In the genomic region with DNA sequence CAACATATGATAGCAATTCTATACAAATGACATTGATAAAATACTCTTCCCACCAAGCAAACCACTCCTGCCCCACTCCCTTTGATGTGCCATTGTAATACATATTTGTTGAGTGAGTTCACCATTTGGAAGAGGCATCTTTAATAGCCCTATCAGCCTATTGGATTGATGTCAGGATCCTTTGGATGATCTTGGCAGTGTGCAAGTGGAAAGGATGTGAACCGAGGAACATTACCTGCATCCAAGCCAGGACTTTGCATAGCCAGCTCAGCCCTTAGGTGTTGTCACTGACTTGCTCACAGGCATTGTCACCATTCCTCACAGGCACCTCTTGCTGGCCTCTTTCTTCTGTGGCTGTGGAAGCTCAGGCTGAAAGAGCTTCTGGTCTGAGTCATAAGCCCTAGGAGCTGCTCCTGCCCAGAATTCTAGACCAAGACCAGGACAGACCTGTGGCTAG, we compare ENCODE assay signal across 23 cellular contexts. TPM values are rescaled to one million over a fixed set of nuclear protein-coding genes. Genes with fewer than 3 reads are reported as not detected.
DNase-seq lines count a peak whose midpoint lies in the region; ATAC-seq, FAIRE-seq and TF ChIP-seq lines count a peak whose summit lies in the region.
"Had no signal": no experiment of that assay in that cellular context is flagged by ENCODE, and none has a peak within 500 bp of the region (broad histone marks: within the 10 kb centered on the region; RNA-seq: fewer than 3 reads in every experiment).

No MANE protein-coding gene starts in this region.

- TF ChIP-seq CTCF in epithelial cell of esophagus (IDR thresholded peaks at IDR 0.05; ENCODE audit: insufficient read depth, low read depth, low read length, missing control alignments) (no peak), gastrocnemius medialis (IDR thresholded peaks at IDR 0.05 in 4 of 5, conservative IDR thresholded peaks at IDR 0.05 in 1 of 5) (no peak), neural progenitor cell (IDR thresholded peaks at IDR 0.05) (no peak), pancreas (IDR thresholded peaks at IDR 0.05) (no peak)

- peaks cover 16% of the 10 kb centered on the region for H3K4me1 ChIP-seq in GM23248 (ENCODE audit: insufficient read depth)
- H3K4me1 ChIP-seq in gastrocnemius medialis = peaks cover 5 to 6% of the 10 kb centered on the region in 2 donors
- H3K4me1 ChIP-seq in neural progenitor cell = no peaks in the 10 kb centered on the region
- H3K4me1 ChIP-seq in pancreas = no peaks in the 10 kb centered on the region

- no peaks in the 10 kb centered on the region for H3K27me3 ChIP-seq in GM23248 (replicated peaks; ENCODE audit: insufficient read depth)
- H3K27me3 ChIP-seq in gastrocnemius medialis = no peaks in the 10 kb centered on the region
- H3K27me3 ChIP-seq in neural progenitor cell = no peaks in the 10 kb centered on the region
- H3K27me3 ChIP-seq in pancreas = no peaks in the 10 kb centered on the region
- H3K27me3 ChIP-seq: adrenal gland, esophagus muscularis mucosa, SJCRH30, transverse colon had no signal

- no peaks in the 10 kb centered on the region for H3K4me1 Mint-ChIP-seq in neural progenitor cell
- H3K4me1 Mint-ChIP-seq: WTC11 had no signal

- DNase-seq in GM23248 (peak; percentile 74), epithelial cell of esophagus (ENCODE audit: low read depth) (peak; percentile 18), gastrocnemius medialis (no peak), neural progenitor cell (ENCODE audit: low spot score) (no peak), pancreas (no peak)
- DNase-seq: activated CD4-positive, alpha-beta T cell treated with anti-CD3 and anti-CD28 coated beads, Interleukin-2, amount 50 U/mL, for 4 hours; central memory CD4-positive, alpha-beta T cell; NCI-H774; T-helper 17 cell had no signal

- ATAC-seq in SK-N-SH treated with all-trans-retinoic acid at 6 μM for 48 hours (peak; percentile 38), gastrocnemius medialis (peak in 1 of 2 donors; percentile 9), HG03045 (IDR thresholded peaks at IDR 0.05; ENCODE audit: unreplicated experiment) (no peak), GM18517 (IDR thresholded peaks at IDR 0.05; ENCODE audit: unreplicated experiment) (no peak), pancreas (no peak)
- ATAC-seq: T-helper 17 cell had no signal

- H3K36me3 ChIP-seq in GM23248 (ENCODE audit: low read depth) (no peaks in the 10 kb centered on the region), gastrocnemius medialis (no peaks in the 10 kb centered on the region), neural progenitor cell (no peaks in the 10 kb centered on the region), pancreas (no peaks in the 10 kb centered on the region)
- H3K36me3 ChIP-seq: adrenal gland, esophagus muscularis mucosa, SJCRH30, transverse colon had no signal

- H3K9me3 Mint-ChIP-seq in neural progenitor cell = peaks cover 5% of the 10 kb centered on the region

- H3K27me3 Mint-ChIP-seq in neural progenitor cell (ENCODE audit: insufficient read depth, low read depth) = peaks cover 11% of the 10 kb centered on the region
- H3K27me3 Mint-ChIP-seq: progenitor cell of endocrine pancreas, T-helper 17 cell had no signal

- H4K20me1 ChIP-seq in GM23248 (ENCODE audit: insufficient read depth) (no peaks in the 10 kb centered on the region), neural progenitor cell (ENCODE audit: low read depth) (no peaks in the 10 kb centered on the region)

- H3K9me3 ChIP-seq in GM23248 (ENCODE audit: low read depth) = no peaks in the 10 kb centered on the region
- peaks cover 0 to 3% (median 0%) of the 10 kb centered on the region in 3 donors for H3K9me3 ChIP-seq in gastrocnemius medialis
- H3K9me3 ChIP-seq in neural progenitor cell (ENCODE audit: low read depth) = no peaks in the 10 kb centered on the region
- no peaks in the 10 kb centered on the region for H3K9me3 ChIP-seq in pancreas
- H3K9me3 ChIP-seq: adrenal gland, SJCRH30 had no signal

- FAIRE-seq in pancreas (lab: Jason Lieb, UNC) = no peak

- no peak overlapping the region for H3K9ac ChIP-seq in GM23248
- H3K9ac ChIP-seq in neural progenitor cell = no peak overlapping the region

- no peaks in the 10 kb centered on the region for H3K79me2 ChIP-seq in GM23248 (ENCODE audit: insufficient read depth)
- no peaks in the 10 kb centered on the region for H3K79me2 ChIP-seq in neural progenitor cell (ENCODE audit: low read depth)

- H3F3A ChIP-seq in GM23248 (ENCODE audit: insufficient read depth) = 0 out of 2 replicates have a peak, but pooled peaks cover 3% of the 10 kb centered on the region
- no peaks in the 10 kb centered on the region for H3F3A ChIP-seq in neural progenitor cell (ENCODE audit: low read depth)

- H3K27ac ChIP-seq in GM23248 = no peak overlapping the region
- H3K27ac ChIP-seq in gastrocnemius medialis = peak overlapping the region in 3 of 4 donors; percentile 12 to 33 (median 22)
- H3K27ac ChIP-seq in neural progenitor cell = no peak overlapping the region
- H3K27ac ChIP-seq in pancreas = no peak overlapping the region
- H3K27ac ChIP-seq: adrenal gland, esophagus muscularis mucosa, HL-60, SJCRH30, skin epidermis, transverse colon had no signal

- TF ChIP-seq POLR2A in gastrocnemius medialis (IDR thresholded peaks at IDR 0.05) = no peak

- H3K4me3 ChIP-seq in GM23248 (no peak overlapping the region), epithelial cell of esophagus (ENCODE audit: low read length) (no peak overlapping the region), gastrocnemius medialis (no peak overlapping the region), neural progenitor cell (no peak overlapping the region), pancreas (no peak overlapping the region)
- H3K4me3 ChIP-seq: adrenal gland, esophagus muscularis mucosa, SJCRH30, skin epidermis, transverse colon had no signal

- H3K36me3 Mint-ChIP-seq in neural progenitor cell = peaks cover 7% of the 10 kb centered on the region

- in situ Hi-C loops in GM23248 (cut with MboI) = no loop called here
- in situ Hi-C loops in gastrocnemius medialis (cut with MboI; ENCODE audit: low sequenced_read_pairs in 4 of 4) = loop anchor here (5.0 kb wide), 2 partner anchors 33 to 38 kb away; no protein-coding TSS in a partner anchor

- intact Hi-C loops in gastrocnemius medialis (cut with DNase I; ENCODE audit: low total_unique reads) (loop anchor here (5.0 kb wide), 1 partner anchor 307 kb away; the partner anchor contains the start of gene TSEN2), pancreas (cut with DNase I) (loop anchor here in 1 of 3 donors (5.0 kb wide), 1 partner anchor 228 kb away; no protein-coding TSS in a partner anchor)

- 34 to 35% methylated on average over 1 of the region's 1 CpG for WGBS in GM23248 (ENCODE audit: low coverage in 1 of 2, low lambda C conversion rate in 2 of 2, missing lambda C conversion rate in 2 of 2), 2 experiments
- 58 to 74% methylated on average over 1 of the region's 1 CpG for WGBS in pancreas, 2 donors

- H2AFZ ChIP-seq in GM23248 (no peak overlapping the region), neural progenitor cell (replicated peaks) (no peak overlapping the region)

- H3K4me2 ChIP-seq in GM23248 (ENCODE audit: unreplicated experiment) = no peak overlapping the region
- H3K4me2 ChIP-seq in neural progenitor cell = no peak overlapping the region

- no peaks in the 10 kb centered on the region for H3K9me2 ChIP-seq in GM23248 (ENCODE audit: insufficient read depth)

- H3K27ac Mint-ChIP-seq in neural progenitor cell = no peak overlapping the region
- H3K27ac Mint-ChIP-seq: progenitor cell of endocrine pancreas, T-helper 17 cell, WTC11 had no signal

- no peak overlapping the region for H3K4me3 Mint-ChIP-seq in neural progenitor cell
- H3K4me3 Mint-ChIP-seq: T-helper 17 cell, WTC11 had no signal

TF ChIP-seq in SK-N-SH treated with all-trans-retinoic acid at 6 μM for 48 hours, 23 proteins besides CTCF, POLR2A, EP300 and RAD21:
- peak; percentile 22; the same call in 1 of the 2 replicates for TF ChIP-seq ISL1 (CRISPR knock-in tag; IDR thresholded peaks at IDR 0.05)
- TF ChIP-seq ZNF565 (CRISPR knock-in tag; conservative IDR thresholded peaks at IDR 0.05; ENCODE audit: low read depth) = no peak

RNA-seq across cellular contexts. Expression of gene TIMP4, which starts 16.5 kb away (rescaled TPM):
- 0.54 TPM in 1 of 2 replicates, not detected in the other for total RNA-seq in GM23248 (2014; rRNA removed; shearing (Covaris generic))
- polyA plus RNA-seq in GM23248 (2016; fragmentation: Nextera tagmentation; extraction: Ambion mirVana) = 0.27 TPM in 1 of 2 replicates, not detected in the other
- 10 to 100 TPM; 15.9 to 29.7 (median 22.5) TPM for total RNA-seq in gastrocnemius medialis
- 0.07 and 0.15 TPM in 2 replicates for total RNA-seq in neural progenitor cell (ENCODE audit: low replicate concordance)
- total RNA-seq in pancreas = 1 to 10 TPM in 4 of 6 donors, under 1 TPM in 2; 0.12 to 4.6 (median 1.2) TPM
- polyA plus RNA-seq in pancreas = 1 to 10 TPM; 2.1 to 3.0 TPM
- total RNA-seq: MCF 10A, mononuclear cell, progenitor cell of endocrine pancreas, SJCRH30, T-helper 17 cell had no signal
- polyA plus RNA-seq: neural cell had no signal

Comparison
In these comparisons a context has a peak if more than half of its experiments do, and no peak if none do; other contexts are left out.
1. DNase-seq: peak in GM23248 (single experiment) and epithelial cell of esophagus (single experiment); none in gastrocnemius medialis (0 of 2), neural progenitor cell (single experiment) and pancreas (0 of 6).
2. H3K27ac ChIP-seq: peak in gastrocnemius medialis (3 of 4); none in GM23248 (single experiment), neural progenitor cell (single experiment) and pancreas (0 of 4).